In the genomic region with DNA sequence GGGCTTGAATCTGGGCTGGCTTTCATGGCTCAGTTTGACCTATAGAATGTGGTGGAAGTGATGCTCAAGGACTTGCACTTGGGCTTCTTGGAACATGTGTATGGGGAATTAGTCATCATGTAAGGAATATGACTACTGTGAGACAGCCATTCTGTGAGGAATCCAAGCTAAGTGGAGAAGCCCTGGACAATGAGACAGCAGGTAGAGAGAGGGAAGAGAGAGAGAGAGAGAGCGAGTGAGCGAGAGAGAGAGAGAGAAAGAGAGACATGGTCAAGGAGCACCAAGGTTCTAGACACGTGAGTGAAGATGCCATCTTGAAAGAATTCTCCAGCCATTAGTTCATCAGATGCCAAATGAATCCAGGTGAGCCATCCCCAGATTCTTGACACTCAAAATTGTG, we compare ENCODE assay signal across 23 cellular contexts.
DNase-seq lines count a peak whose midpoint lies in the region; TF ChIP-seq lines count a peak whose summit lies in the region.
"Had no signal": no experiment of that assay in that cellular context is flagged by ENCODE, and none has a peak within 500 bp of the region (broad histone marks: within the 10 kb centered on the region; RNA-seq: fewer than 3 reads in every experiment).

No MANE protein-coding gene starts in this region.

- H3K27ac ChIP-seq in HEK293 (ENCODE audit: extremely low read depth, low read depth, low read length) = no peak overlapping the region
- H3K27ac ChIP-seq: A549 had no signal

- H3K4me1 ChIP-seq in HEK293 (ENCODE audit: control insufficient read depth, insufficient read depth, low read length) = no peaks in the 10 kb centered on the region
- H3K4me1 ChIP-seq: A549 had no signal

- POLR2A ChIA-PET in HEK293 (lab: Yijun Ruan, JAX) = no interaction called here

- no peaks in the 10 kb centered on the region for H3K36me3 Mint-ChIP-seq in nephron (ENCODE audit: low read depth)
- H3K36me3 Mint-ChIP-seq: CD14-positive monocyte had no signal

- DNase-seq in RPMI7951 (ENCODE audit: low read depth) = peak; percentile 5
- peak; percentile 18 for DNase-seq in fibroblast of peridontal ligament (ENCODE audit: extremely low read depth)
- DNase-seq in HuH-7 (ENCODE audit: low spot score) = no peak
- no peak for DNase-seq in NOMO-1 treated with DMSO at 0.1 percent for 48 hours (lab: John Stamatoyannopoulos, UW; ENCODE audit: unreplicated experiment)
- DNase-seq in DMS153 treated with DMSO at 0.1 percent for 48 hours (lab: John Stamatoyannopoulos, UW; ENCODE audit: unreplicated experiment) = no peak
- no peak for DNase-seq in activated CD4-positive, alpha-beta T cell treated with anti-CD3 and anti-CD28 coated beads for 4 hours
- DNase-seq: DMS53, EL, HCEC 1CT, KBM-7, NCI-H1694, NCI-H2081 treated with DMSO at 0.1 percent for 48 hours, NCI-H2171 treated with DMSO at 0.1 percent for 48 hours, NCI-H524 treated with DMSO at 0.1 percent for 48 hours, NCI-H82, OCI-M1, RPMI8226, SHP77 had no signal

- TF ChIP-seq CTCF in HEK293 (tag by site-specific recombination; IDR thresholded peaks at IDR 0.05) = no peak
- TF ChIP-seq CTCF in nephron (IDR thresholded peaks at IDR 0.05; ENCODE audit: unreplicated experiment in 3 of 3) = no peak

- H3K9me3 Mint-ChIP-seq in nephron = peaks cover 3% of the 10 kb centered on the region

- H3K36me3 ChIP-seq in HEK293 (ENCODE audit: control insufficient read depth in 2 of 2, insufficient read depth in 1 of 2, low read length in 2 of 2) = no peaks in the 10 kb centered on the region

- peaks cover 3% of the 10 kb centered on the region for H3K27me3 Mint-ChIP-seq in nephron (ENCODE audit: low read depth)

- H3K4me3 ChIP-seq in HEK293 (ENCODE audit: low read depth, low read length) = no peak overlapping the region
- H3K4me3 ChIP-seq: A549 had no signal

- CTCF ChIA-PET in HEK293 (lab: Yijun Ruan, JAX) = no interaction called here

- peak overlapping the region; percentile 1 to 93 (median 3) for H3K27ac Mint-ChIP-seq in nephron
- H3K27ac Mint-ChIP-seq: B cell, CD14-positive monocyte had no signal

- H3K4me1 Mint-ChIP-seq in nephron = peaks cover 27% of the 10 kb centered on the region
- H3K4me1 Mint-ChIP-seq: B cell, CD14-positive monocyte had no signal

- no peak overlapping the region for H3K4me3 Mint-ChIP-seq in nephron
- H3K4me3 Mint-ChIP-seq: B cell, CD14-positive monocyte had no signal

- H3K9me3 ChIP-seq in HEK293 (ENCODE audit: control insufficient read depth, insufficient read depth, low read depth, low read length) = no peaks in the 10 kb centered on the region
- H3K9me3 ChIP-seq: A549 had no signal

TF ChIP-seq in HEK293, 187 proteins besides CTCF, POLR2A, EP300 and RAD21:
- TF ChIP-seq ZNF10 (tag by site-specific recombination; IDR thresholded peaks at IDR 0.05) (no peak), KLF8 (tag by site-specific recombination; IDR thresholded peaks at IDR 0.05) (no peak), ZNF596 (tag by site-specific recombination; IDR thresholded peaks at IDR 0.05) (peak; percentile 59; the same call in 1 of the 2 replicates)

Comparison
In these comparisons a context has a peak if more than half of its experiments do, and no peak if none do; other contexts are left out.
1. DNase-seq: peak in RPMI7951 (single experiment) and fibroblast of peridontal ligament (single experiment); none in HuH-7 (single experiment), NOMO-1 treated with DMSO at 0.1 percent for 48 hours (single experiment), DMS153 treated with DMSO at 0.1 percent for 48 hours (single experiment) and activated CD4-positive, alpha-beta T cell treated with anti-CD3 and anti-CD28 coated beads for 4 hours (0 of 2).